Comparison of ENCODE assay signal across 10 cellular contexts in genomic region chr18:34223893-34224422, GRCh38. TPM values are rescaled to one million over a fixed set of nuclear protein-coding genes. Genes with fewer than 3 reads are reported as not detected.
DNase-seq lines count a peak whose midpoint lies in the region; ATAC-seq and TF ChIP-seq lines count a peak whose summit lies in the region.
"Had no signal": no experiment of that assay in that cellular context is flagged by ENCODE, and none has a peak within 500 bp of the region (broad histone marks: within the 10 kb centered on the region; RNA-seq: fewer than 3 reads in every experiment).

No MANE protein-coding gene starts in this region.

- H3K27ac ChIP-seq in HUES64 (ENCODE audit: low read depth, low read length): no peak overlapping the region
- H3K27ac ChIP-seq in adrenal gland: peak overlapping the region in 1 of 5 donors; percentile 59
- H3K27ac ChIP-seq: prostate gland had no signal

- H3K27me3 ChIP-seq in HUES64 (ENCODE audit: insufficient read depth, low read length): peaks cover 57% of the 10 kb centered on the region
- no peaks in the 10 kb centered on the region for H3K27me3 ChIP-seq in endocrine pancreas (ENCODE audit: control insufficient read depth, insufficient read depth, low read length)
- H3K27me3 ChIP-seq in neuron (ENCODE audit: insufficient read depth, low read length): peaks cover 48% of the 10 kb centered on the region
- H3K27me3 ChIP-seq in adrenal gland: peaks cover 30% of the 10 kb centered on the region

- H2AFZ ChIP-seq in neuron (ENCODE audit: low read depth, low read length): peak overlapping the region; percentile 96

- 5% methylated on average over 10 of the region's 11 CpGs for WGBS in HUES64
- 2 to 3% (median 2%) methylated on average over 11 of the region's 11 CpGs for WGBS in adrenal gland, 4 donors

- H3K4me1 Mint-ChIP-seq in natural killer cell treated with Interleukin-12 subunit alpha and Interleukin-12 subunit beta and Interleukin-15 and Interleukin-18, amount 100 ng/mL, for 72 hours (ENCODE audit: low read depth in 2 of 2): no peaks in the 10 kb centered on the region

- no peaks in the 10 kb centered on the region for H3K9me3 ChIP-seq in HUES64 (ENCODE audit: insufficient read depth, low read depth, low read length)
- no peaks in the 10 kb centered on the region for H3K9me3 ChIP-seq in endocrine pancreas (ENCODE audit: control insufficient read depth, low read length)
- H3K9me3 ChIP-seq in neuron (ENCODE audit: low read length): no peaks in the 10 kb centered on the region
- H3K9me3 ChIP-seq in adrenal gland (replicated peaks in 1 of 3): no peaks in the 10 kb centered on the region
- H3K9me3 ChIP-seq: prostate gland had no signal

- TF ChIP-seq CTCF in adrenal gland (IDR thresholded peaks at IDR 0.05): no peak

- intact Hi-C loops in adrenal gland (cut with DNase I) (no loop called here), posterior vena cava (cut with DNase I) (no loop called here)

- no peak for ATAC-seq in natural killer cell treated with Interleukin-12 subunit alpha and Interleukin-12 subunit beta and Interleukin-15 and Interleukin-18, amount 100 ng/mL, for 72 hours
- no peak for ATAC-seq in HG03520 (IDR thresholded peaks at IDR 0.05; ENCODE audit: unreplicated experiment)

- no peak overlapping the region for H3K27ac Mint-ChIP-seq in natural killer cell treated with Interleukin-12 subunit alpha and Interleukin-12 subunit beta and Interleukin-15 and Interleukin-18, amount 100 ng/mL, for 72 hours

- no peak overlapping the region for H3K9ac ChIP-seq in HUES64 (ENCODE audit: low read depth, low read length)
- H3K9ac ChIP-seq in endocrine pancreas (ENCODE audit: control insufficient read depth, insufficient read depth, low read length): peak overlapping the region; percentile 90

- H3K4me1 ChIP-seq in HUES64 (ENCODE audit: insufficient read depth, low read length): peaks cover 5% of the 10 kb centered on the region
- H3K4me1 ChIP-seq in endocrine pancreas (ENCODE audit: control insufficient read depth, insufficient read depth, low read length): peaks cover 21% of the 10 kb centered on the region
- peaks cover 34% of the 10 kb centered on the region for H3K4me1 ChIP-seq in neuron (ENCODE audit: insufficient read depth, low read length)
- peaks cover 11 to 18% of the 10 kb centered on the region in 2 donors for H3K4me1 ChIP-seq in adrenal gland (replicated peaks in 1 of 2)
- H3K4me1 ChIP-seq: prostate gland had no signal

- H3K27me3 Mint-ChIP-seq in natural killer cell treated with Interleukin-12 subunit alpha and Interleukin-12 subunit beta and Interleukin-15 and Interleukin-18, amount 100 ng/mL, for 72 hours: peaks cover 17 to 19% of the 10 kb centered on the region in 2 donors

- no peaks in the 10 kb centered on the region for H3K36me3 ChIP-seq in HUES64 (ENCODE audit: insufficient read depth, low read length)
- no peaks in the 10 kb centered on the region for H3K36me3 ChIP-seq in endocrine pancreas (ENCODE audit: control insufficient read depth, insufficient read depth, low read length)
- H3K36me3 ChIP-seq in neuron (ENCODE audit: insufficient read depth, low read length): no peaks in the 10 kb centered on the region
- H3K36me3 ChIP-seq in adrenal gland (replicated peaks in 1 of 2): no peaks in the 10 kb centered on the region
- H3K36me3 ChIP-seq: prostate gland had no signal

- H3K9me3 Mint-ChIP-seq in natural killer cell treated with Interleukin-12 subunit alpha and Interleukin-12 subunit beta and Interleukin-15 and Interleukin-18, amount 100 ng/mL, for 72 hours: peaks cover 10% of the 10 kb centered on the region

- H3K36me3 Mint-ChIP-seq in natural killer cell treated with Interleukin-12 subunit alpha and Interleukin-12 subunit beta and Interleukin-15 and Interleukin-18, amount 100 ng/mL, for 72 hours: peaks cover 4% of the 10 kb centered on the region

- no peak for TF ChIP-seq POLR2A in adrenal gland (IDR thresholded peaks at IDR 0.05)

- DNase-seq in COLO668 (lab: John Stamatoyannopoulos, UW; ENCODE audit: unreplicated experiment) (peak; percentile 47), adrenal gland (no peak), posterior vena cava (ENCODE audit: low spot score) (no peak)
- no peak for DNase-seq in natural killer cell treated with Interleukin-12 subunit alpha and Interleukin-12 subunit beta and Interleukin-15 and Interleukin-18, amount 100 ng/mL, for 72 hours (ENCODE audit: low spot score)
- DNase-seq: activated gamma-delta T cell had no signal

- peak overlapping the region; percentile 71 for H3K4me3 ChIP-seq in HUES64 (ENCODE audit: low read length)
- H3K4me3 ChIP-seq in endocrine pancreas (ENCODE audit: control insufficient read depth, insufficient read depth, low read length): peak overlapping the region; percentile 95
- peak overlapping the region; percentile 55 for H3K4me3 ChIP-seq in neuron (ENCODE audit: low read length)
- H3K4me3 ChIP-seq in adrenal gland: no peak overlapping the region

- H3K4me3 Mint-ChIP-seq in natural killer cell treated with Interleukin-12 subunit alpha and Interleukin-12 subunit beta and Interleukin-15 and Interleukin-18, amount 100 ng/mL, for 72 hours: no peak overlapping the region

RNA-seq across cellular contexts. Expression of gene NOL4, which starts 0.8 kb away (rescaled TPM):
- polyA plus RNA-seq in HUES64 (2013, experiment 1 of 2): 0.30 TPM
- 0.89 TPM for polyA plus RNA-seq in HUES64 (2013, experiment 2 of 2)
- total RNA-seq in adrenal gland: 1 to 10 TPM in 3 of 8 donors, under 1 TPM in 1, not detected in 4; 0.31 to 2.4 (median 1.2) TPM
- polyA plus RNA-seq in adrenal gland: 1 to 10 TPM in 2 of 3 donors, under 1 TPM in 1; 0.37 to 3.7 (median 2.1) TPM
- total RNA-seq in natural killer cell treated with Interleukin-12 subunit alpha and Interleukin-12 subunit beta and Interleukin-15 and Interleukin-18, amount 100 ng/mL, for 72 hours: not detected
- under 1 TPM; 0.38 to 0.79 TPM for total RNA-seq in posterior vena cava

Comparison
In these comparisons a context has a peak if more than half of its experiments do, and no peak if none do; other contexts are left out.
1. H3K4me3 ChIP-seq: peak in HUES64 (single experiment), endocrine pancreas (single experiment) and neuron (single experiment); none in adrenal gland (0 of 4).